Comparison of ENCODE assay signal across 1 cellular context in the genomic region with DNA sequence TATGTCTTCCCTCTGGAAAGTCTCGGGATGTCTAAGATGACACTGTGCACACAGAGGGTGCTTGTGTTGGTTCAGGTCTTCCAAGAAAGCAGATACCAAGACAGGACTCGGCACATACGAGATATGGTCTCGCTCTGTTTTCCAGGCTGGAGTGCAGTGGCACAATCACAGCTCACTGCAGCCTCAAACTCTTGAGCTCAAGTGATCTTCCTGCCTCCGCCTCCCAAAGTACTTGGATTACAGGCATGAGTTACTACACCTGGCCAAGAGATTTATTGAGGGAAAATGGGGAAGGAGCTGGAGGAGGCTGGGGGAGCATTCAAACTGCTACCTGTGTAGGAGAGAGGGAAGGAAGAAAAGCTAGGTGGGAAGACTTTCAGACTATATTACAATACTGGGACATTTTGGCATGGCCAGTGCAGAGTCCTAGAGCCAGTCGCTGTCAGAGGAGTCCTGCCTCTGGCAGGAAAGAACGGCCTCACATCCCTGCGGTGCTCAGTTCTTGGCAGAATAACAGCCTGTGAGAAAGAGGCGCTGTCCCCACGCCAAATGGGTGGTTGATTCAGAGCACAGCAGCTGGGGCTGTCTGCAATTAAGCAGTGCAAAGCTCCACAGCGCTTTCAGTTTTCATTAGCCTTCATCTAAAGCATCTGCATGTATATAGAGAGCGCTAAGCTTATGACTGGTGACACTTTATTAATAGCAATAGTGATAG.
TF ChIP-seq lines count a peak whose summit lies in the region.

No MANE protein-coding gene starts in this region.

TF ChIP-seq in WTC11, 78 proteins besides CTCF, POLR2A, EP300 and RAD21 (continued from another document):
- TF ChIP-seq, protein P1, sequence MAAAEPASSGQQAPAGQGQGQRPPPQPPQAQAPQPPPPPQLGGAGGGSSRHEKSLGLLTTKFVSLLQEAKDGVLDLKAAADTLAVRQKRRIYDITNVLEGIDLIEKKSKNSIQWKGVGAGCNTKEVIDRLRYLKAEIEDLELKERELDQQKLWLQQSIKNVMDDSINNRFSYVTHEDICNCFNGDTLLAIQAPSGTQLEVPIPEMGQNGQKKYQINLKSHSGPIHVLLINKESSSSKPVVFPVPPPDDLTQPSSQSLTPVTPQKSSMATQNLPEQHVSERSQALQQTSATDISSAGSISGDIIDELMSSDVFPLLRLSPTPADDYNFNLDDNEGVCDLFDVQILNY (CRISPR knock-in tag; IDR thresholded peaks at IDR 0.05) = no peak
- TF ChIP-seq GABPB1 (CRISPR knock-in tag; IDR thresholded peaks at IDR 0.05) = no peak
